1 cellular context compared by ENCODE assay signal in the genomic region with DNA sequence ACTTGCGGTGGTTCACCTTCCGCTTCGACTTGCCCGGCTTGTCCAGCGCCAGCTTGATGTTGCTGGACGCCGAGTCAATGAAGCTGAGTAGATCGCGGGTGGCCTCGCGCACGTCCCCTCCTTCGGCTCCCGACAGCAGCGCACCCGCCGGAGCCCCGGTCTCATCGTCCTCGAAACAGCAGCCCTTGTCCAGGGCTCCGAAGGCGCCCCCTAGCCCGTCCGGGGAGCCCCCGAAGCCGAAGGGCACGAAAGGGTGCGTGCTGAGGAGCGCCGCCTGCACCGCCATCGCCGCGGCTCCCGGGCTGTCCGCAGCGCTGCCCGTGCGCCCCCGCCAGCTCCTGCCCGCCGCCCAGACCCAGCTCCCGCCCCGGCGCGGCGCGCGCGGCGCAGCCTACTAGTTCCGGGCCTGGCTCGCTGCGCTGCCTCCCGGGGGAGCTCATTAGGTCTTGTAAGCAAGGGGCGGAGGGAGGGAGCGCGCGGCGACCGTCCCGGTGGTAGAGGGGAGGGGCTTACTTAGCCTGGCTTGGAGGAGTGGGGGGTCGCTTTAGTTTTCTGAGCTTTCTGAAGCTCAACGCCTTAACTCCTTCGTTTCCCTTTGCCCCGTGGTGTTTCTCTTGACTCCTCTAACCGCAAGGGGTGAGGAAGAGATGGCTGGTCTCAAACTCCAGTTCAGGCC.
A peak's percentile ranks its signal among the peaks of the same experiment; 100 is the strongest.
TF ChIP-seq lines count a peak whose summit lies in the region.

A gene with protein sequence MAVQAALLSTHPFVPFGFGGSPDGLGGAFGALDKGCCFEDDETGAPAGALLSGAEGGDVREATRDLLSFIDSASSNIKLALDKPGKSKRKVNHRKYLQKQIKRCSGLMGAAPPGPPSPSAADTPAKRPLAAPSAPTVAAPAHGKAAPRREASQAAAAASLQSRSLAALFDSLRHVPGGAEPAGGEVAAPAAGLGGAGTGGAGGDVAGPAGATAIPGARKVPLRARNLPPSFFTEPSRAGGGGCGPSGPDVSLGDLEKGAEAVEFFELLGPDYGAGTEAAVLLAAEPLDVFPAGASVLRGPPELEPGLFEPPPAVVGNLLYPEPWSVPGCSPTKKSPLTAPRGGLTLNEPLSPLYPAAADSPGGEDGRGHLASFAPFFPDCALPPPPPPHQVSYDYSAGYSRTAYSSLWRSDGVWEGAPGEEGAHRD (minus strand): TSS at position 421 of the 676 bp plus-strand sequence. CDS start 135 bp downstream, at position 286.

TF ChIP-seq in K562, 482 proteins besides CTCF, POLR2A, EP300 and RAD21 (continued from another document):
- TF ChIP-seq, protein P1, sequence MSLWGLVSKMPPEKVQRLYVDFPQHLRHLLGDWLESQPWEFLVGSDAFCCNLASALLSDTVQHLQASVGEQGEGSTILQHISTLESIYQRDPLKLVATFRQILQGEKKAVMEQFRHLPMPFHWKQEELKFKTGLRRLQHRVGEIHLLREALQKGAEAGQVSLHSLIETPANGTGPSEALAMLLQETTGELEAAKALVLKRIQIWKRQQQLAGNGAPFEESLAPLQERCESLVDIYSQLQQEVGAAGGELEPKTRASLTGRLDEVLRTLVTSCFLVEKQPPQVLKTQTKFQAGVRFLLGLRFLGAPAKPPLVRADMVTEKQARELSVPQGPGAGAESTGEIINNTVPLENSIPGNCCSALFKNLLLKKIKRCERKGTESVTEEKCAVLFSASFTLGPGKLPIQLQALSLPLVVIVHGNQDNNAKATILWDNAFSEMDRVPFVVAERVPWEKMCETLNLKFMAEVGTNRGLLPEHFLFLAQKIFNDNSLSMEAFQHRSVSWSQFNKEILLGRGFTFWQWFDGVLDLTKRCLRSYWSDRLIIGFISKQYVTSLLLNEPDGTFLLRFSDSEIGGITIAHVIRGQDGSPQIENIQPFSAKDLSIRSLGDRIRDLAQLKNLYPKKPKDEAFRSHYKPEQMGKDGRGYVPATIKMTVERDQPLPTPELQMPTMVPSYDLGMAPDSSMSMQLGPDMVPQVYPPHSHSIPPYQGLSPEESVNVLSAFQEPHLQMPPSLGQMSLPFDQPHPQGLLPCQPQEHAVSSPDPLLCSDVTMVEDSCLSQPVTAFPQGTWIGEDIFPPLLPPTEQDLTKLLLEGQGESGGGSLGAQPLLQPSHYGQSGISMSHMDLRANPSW (CRISPR knock-in tag; IDR thresholded peaks at IDR 0.05): no peak
- TF ChIP-seq ZNF436 (CRISPR knock-in tag; IDR thresholded peaks at IDR 0.05) (no peak), CTBP1 (IDR thresholded peaks at IDR 0.05; ENCODE audit: borderline replicate concordance) (peak; percentile 51; the same call in 1 of the 2 replicates), PHF8 (IDR thresholded peaks at IDR 0.05; ENCODE audit: borderline replicate concordance, low read length) (peak; percentile 49; the same call in 1 of the 2 replicates), ZFX (CRISPR knock-in tag; IDR thresholded peaks at IDR 0.05) (peak; percentile 24), RBBP5 (IDR thresholded peaks at IDR 0.05; ENCODE audit: borderline replicate concordance, insufficient read depth, low read length, poor library complexity, severe bottlenecking) (peak; percentile 16), NFATC3 (IDR thresholded peaks at IDR 0.05) (no peak), FOXJ3 (CRISPR knock-in tag; IDR thresholded peaks at IDR 0.05) (no peak), SMARCB1 (IDR thresholded peaks at IDR 0.05; ENCODE audit: insufficient read length, low read depth) (no peak), RBFOX2 (IDR thresholded peaks at IDR 0.05; ENCODE audit: low read depth, low read length) (peak; percentile 48; the same call in 1 of the 2 replicates), ZFP1 (CRISPR knock-in tag; IDR thresholded peaks at IDR 0.05) (no peak), PRMT5 (CRISPR knock-in tag; IDR thresholded peaks at IDR 0.05) (no peak)
- TF ChIP-seq, protein P2, sequence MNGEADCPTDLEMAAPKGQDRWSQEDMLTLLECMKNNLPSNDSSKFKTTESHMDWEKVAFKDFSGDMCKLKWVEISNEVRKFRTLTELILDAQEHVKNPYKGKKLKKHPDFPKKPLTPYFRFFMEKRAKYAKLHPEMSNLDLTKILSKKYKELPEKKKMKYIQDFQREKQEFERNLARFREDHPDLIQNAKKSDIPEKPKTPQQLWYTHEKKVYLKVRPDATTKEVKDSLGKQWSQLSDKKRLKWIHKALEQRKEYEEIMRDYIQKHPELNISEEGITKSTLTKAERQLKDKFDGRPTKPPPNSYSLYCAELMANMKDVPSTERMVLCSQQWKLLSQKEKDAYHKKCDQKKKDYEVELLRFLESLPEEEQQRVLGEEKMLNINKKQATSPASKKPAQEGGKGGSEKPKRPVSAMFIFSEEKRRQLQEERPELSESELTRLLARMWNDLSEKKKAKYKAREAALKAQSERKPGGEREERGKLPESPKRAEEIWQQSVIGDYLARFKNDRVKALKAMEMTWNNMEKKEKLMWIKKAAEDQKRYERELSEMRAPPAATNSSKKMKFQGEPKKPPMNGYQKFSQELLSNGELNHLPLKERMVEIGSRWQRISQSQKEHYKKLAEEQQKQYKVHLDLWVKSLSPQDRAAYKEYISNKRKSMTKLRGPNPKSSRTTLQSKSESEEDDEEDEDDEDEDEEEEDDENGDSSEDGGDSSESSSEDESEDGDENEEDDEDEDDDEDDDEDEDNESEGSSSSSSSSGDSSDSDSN (IDR thresholded peaks at IDR 0.05; ENCODE audit: borderline replicate concordance in 1 of 2, low read depth in 2 of 2, low read length in 2 of 2): peak; percentile 73 to 80; a peak in 2 of 4 replicates
- TF ChIP-seq, protein P3, sequence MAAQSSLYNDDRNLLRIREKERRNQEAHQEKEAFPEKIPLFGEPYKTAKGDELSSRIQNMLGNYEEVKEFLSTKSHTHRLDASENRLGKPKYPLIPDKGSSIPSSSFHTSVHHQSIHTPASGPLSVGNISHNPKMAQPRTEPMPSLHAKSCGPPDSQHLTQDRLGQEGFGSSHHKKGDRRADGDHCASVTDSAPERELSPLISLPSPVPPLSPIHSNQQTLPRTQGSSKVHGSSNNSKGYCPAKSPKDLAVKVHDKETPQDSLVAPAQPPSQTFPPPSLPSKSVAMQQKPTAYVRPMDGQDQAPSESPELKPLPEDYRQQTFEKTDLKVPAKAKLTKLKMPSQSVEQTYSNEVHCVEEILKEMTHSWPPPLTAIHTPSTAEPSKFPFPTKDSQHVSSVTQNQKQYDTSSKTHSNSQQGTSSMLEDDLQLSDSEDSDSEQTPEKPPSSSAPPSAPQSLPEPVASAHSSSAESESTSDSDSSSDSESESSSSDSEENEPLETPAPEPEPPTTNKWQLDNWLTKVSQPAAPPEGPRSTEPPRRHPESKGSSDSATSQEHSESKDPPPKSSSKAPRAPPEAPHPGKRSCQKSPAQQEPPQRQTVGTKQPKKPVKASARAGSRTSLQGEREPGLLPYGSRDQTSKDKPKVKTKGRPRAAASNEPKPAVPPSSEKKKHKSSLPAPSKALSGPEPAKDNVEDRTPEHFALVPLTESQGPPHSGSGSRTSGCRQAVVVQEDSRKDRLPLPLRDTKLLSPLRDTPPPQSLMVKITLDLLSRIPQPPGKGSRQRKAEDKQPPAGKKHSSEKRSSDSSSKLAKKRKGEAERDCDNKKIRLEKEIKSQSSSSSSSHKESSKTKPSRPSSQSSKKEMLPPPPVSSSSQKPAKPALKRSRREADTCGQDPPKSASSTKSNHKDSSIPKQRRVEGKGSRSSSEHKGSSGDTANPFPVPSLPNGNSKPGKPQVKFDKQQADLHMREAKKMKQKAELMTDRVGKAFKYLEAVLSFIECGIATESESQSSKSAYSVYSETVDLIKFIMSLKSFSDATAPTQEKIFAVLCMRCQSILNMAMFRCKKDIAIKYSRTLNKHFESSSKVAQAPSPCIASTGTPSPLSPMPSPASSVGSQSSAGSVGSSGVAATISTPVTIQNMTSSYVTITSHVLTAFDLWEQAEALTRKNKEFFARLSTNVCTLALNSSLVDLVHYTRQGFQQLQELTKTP (IDR thresholded peaks at IDR 0.05; ENCODE audit: low read depth in 1 of 2, partially characterized antibody in 2 of 2): no peak
- TF ChIP-seq, protein P4, sequence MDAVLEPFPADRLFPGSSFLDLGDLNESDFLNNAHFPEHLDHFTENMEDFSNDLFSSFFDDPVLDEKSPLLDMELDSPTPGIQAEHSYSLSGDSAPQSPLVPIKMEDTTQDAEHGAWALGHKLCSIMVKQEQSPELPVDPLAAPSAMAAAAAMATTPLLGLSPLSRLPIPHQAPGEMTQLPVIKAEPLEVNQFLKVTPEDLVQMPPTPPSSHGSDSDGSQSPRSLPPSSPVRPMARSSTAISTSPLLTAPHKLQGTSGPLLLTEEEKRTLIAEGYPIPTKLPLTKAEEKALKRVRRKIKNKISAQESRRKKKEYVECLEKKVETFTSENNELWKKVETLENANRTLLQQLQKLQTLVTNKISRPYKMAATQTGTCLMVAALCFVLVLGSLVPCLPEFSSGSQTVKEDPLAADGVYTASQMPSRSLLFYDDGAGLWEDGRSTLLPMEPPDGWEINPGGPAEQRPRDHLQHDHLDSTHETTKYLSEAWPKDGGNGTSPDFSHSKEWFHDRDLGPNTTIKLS (IDR thresholded peaks at IDR 0.05; ENCODE audit: borderline replicate concordance, low read depth): no peak
- TF ChIP-seq, protein P5, sequence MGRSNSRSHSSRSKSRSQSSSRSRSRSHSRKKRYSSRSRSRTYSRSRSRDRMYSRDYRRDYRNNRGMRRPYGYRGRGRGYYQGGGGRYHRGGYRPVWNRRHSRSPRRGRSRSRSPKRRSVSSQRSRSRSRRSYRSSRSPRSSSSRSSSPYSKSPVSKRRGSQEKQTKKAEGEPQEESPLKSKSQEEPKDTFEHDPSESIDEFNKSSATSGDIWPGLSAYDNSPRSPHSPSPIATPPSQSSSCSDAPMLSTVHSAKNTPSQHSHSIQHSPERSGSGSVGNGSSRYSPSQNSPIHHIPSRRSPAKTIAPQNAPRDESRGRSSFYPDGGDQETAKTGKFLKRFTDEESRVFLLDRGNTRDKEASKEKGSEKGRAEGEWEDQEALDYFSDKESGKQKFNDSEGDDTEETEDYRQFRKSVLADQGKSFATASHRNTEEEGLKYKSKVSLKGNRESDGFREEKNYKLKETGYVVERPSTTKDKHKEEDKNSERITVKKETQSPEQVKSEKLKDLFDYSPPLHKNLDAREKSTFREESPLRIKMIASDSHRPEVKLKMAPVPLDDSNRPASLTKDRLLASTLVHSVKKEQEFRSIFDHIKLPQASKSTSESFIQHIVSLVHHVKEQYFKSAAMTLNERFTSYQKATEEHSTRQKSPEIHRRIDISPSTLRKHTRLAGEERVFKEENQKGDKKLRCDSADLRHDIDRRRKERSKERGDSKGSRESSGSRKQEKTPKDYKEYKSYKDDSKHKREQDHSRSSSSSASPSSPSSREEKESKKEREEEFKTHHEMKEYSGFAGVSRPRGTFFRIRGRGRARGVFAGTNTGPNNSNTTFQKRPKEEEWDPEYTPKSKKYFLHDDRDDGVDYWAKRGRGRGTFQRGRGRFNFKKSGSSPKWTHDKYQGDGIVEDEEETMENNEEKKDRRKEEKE (IDR thresholded peaks at IDR 0.05; ENCODE audit: borderline replicate concordance in 1 of 2, control insufficient read depth in 1 of 2, low read depth in 2 of 2, low read length in 1 of 2): no peak
